ENCODE assay signal across 31 cellular contexts in genomic region chr9:86222667-86223066, GRCh38. TPM values are rescaled to one million over a fixed set of nuclear protein-coding genes. Genes with fewer than 3 reads are reported as not detected.
"Had no signal": no experiment of that assay in that cellular context is flagged by ENCODE, and none has a peak within 500 bp of the region (broad histone marks: within the 10 kb centered on the region; RNA-seq: fewer than 3 reads in every experiment).

No MANE protein-coding gene starts in this region.

- H3K4me3 ChIP-seq: colonic mucosa, esophagus squamous epithelium, heart right ventricle, left lung, lower lobe of right lung, mucosa of descending colon had no signal

- H3K4me1 ChIP-seq: colonic mucosa, esophagus squamous epithelium, heart right ventricle, left lung, lower lobe of right lung had no signal

- H3K36me3 Mint-ChIP-seq: mesothelial cell of epicardium; naive thymus-derived CD4-positive, alpha-beta T cell had no signal

- ATAC-seq: effector memory CD8-positive, alpha-beta T cell; esophagus mucosa; left cardiac atrium; left lung; lower lobe of right lung; mucosa of descending colon; naive thymus-derived CD4-positive, alpha-beta T cell had no signal

- FAIRE-seq: endometrium, islet of Langerhans, keratinocyte had no signal

- H3K27me3 Mint-ChIP-seq: dendritic cell treated with granulocyte-macrophage colony-stimulating factor and Interleukin-4, amounts not matched to agents 40 ng/mL and 50 ng/mL, for 4 days had no signal

- H3K36me3 ChIP-seq: colonic mucosa, esophagus squamous epithelium, left lung, lower lobe of right lung had no signal

- H3K9me3 ChIP-seq: colonic mucosa, esophagus squamous epithelium, heart right ventricle, left lung, lower lobe of right lung, mucosa of descending colon had no signal

- H3K4me1 Mint-ChIP-seq: endodermal cell; mesothelial cell of epicardium; naive thymus-derived CD4-positive, alpha-beta T cell had no signal

- H3K27ac ChIP-seq: colonic mucosa, epithelial cell of prostate, esophagus squamous epithelium, heart right ventricle, left lung, lower lobe of right lung had no signal

- H3K9me3 Mint-ChIP-seq: dendritic cell treated with granulocyte-macrophage colony-stimulating factor and Interleukin-4, amounts not matched to agents 40 ng/mL and 50 ng/mL, for 4 days; effector memory CD8-positive, alpha-beta T cell; endodermal cell; mesothelial cell of epicardium; naive thymus-derived CD4-positive, alpha-beta T cell had no signal

- H3K4me3 Mint-ChIP-seq: dendritic cell treated with granulocyte-macrophage colony-stimulating factor and Interleukin-4, amounts not matched to agents 40 ng/mL and 50 ng/mL, for 4 days; effector memory CD8-positive, alpha-beta T cell; endodermal cell; mesothelial cell of epicardium; naive thymus-derived CD4-positive, alpha-beta T cell had no signal

- DNase-seq: colonic mucosa; cortex of kidney; effector CD8-positive, alpha-beta T cell; effector memory CD8-positive, alpha-beta T cell; endodermal cell; erythroblast; esophagus squamous epithelium; foreskin fibroblast; foreskin melanocyte; glutamatergic neuron; head of caudate nucleus; heart right ventricle; hippocampal formation; left cardiac atrium; left lung; lower lobe of right lung; mesenchymal stem cell; mucosa of descending colon; naive thymus-derived CD4-positive, alpha-beta T cell had no signal

- H3K27ac Mint-ChIP-seq: dendritic cell treated with granulocyte-macrophage colony-stimulating factor and Interleukin-4, amounts not matched to agents 40 ng/mL and 50 ng/mL, for 4 days; effector memory CD8-positive, alpha-beta T cell; endodermal cell; mesothelial cell of epicardium; naive thymus-derived CD4-positive, alpha-beta T cell had no signal

- H3K27me3 ChIP-seq: colonic mucosa, esophagus squamous epithelium, heart right ventricle, left lung had no signal

RNA-seq across cellular contexts. Expression of gene C9orf153, which starts 36.8 kb away (rescaled TPM):
- total RNA-seq: chondrocyte, colonic mucosa, dermis microvascular lymphatic vessel endothelial cell, esophagus squamous epithelium, glomerular endothelial cell, kidney epithelial cell, lung microvascular endothelial cell had no signal
- polyA plus RNA-seq: keratinocyte; naive thymus-derived CD4-positive, alpha-beta T cell had no signal
